30 cellular contexts compared by ENCODE assay signal in the genomic region with DNA sequence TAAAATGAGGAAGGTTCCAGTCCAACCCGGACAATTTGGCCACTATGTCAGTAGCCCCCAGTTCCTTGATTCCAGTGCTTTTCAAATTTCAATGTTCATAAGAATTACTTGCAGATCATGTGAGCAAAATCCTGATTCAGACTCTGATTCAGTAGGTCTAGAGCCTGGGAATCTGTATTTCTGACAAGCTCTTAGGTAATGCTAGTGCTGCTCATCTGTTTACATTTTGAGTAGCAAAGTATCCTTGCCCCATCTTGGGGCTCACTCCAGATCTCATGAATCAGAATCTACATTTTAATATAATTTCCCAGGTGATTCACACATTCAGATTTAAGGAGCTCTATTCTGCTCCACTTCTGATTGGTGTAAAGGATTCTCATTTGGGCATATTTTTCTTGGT.
"Had no signal": no experiment of that assay in that cellular context is flagged by ENCODE, and none has a peak within 500 bp of the region (broad histone marks: within the 10 kb centered on the region; RNA-seq: fewer than 3 reads in every experiment).

No MANE protein-coding gene starts in this region.

- H3K4me3 Mint-ChIP-seq: activated CD4-positive, alpha-beta memory T cell treated with anti-CD3 and anti-CD28 coated beads for 36 hours; activated naive CD4-positive, alpha-beta T cell treated with anti-CD3 and anti-CD28 coated beads, Interleukin-2, amount 50 U/mL, for 24 hours; activated T-helper 1 cell treated with anti-CD3 and anti-CD28 coated beads, Interleukin-12 subunit alpha, Interleukin-12 subunit beta, Interleukin-2, Interleukin-4 antibody, amounts not matched to agents 30 ng/mL and 10 ng/mL and 1 ng/mL, durations not matched to agents 14 hours and 24 hours and 36 hours; natural killer cell treated with Interleukin-12 subunit alpha and Interleukin-12 subunit beta and Interleukin-15 and Interleukin-18, amount 100 ng/mL, for 72 hours; stimulated activated memory B cell treated with anti-CD40 and anti-IgM and Interleukin-4, amounts not matched to agents 10 μg/mL and 1 μg/mL and 100 μg/mL, for 72 hours; stimulated activated naive CD8-positive, alpha-beta T cell treated with anti-CD3 and anti-CD28 coated beads, Interleukin-15, amount 100 ng/mL, for 72 hours; T-helper 1 cell treated with Interleukin-12 subunit alpha and Interleukin-12 subunit beta and Interleukin-4 antibody, amounts not matched to agents 30 μg/mL and 1 μg/mL, for 36 hours had no signal

- H3K9me3 Mint-ChIP-seq: activated T-helper 1 cell treated with anti-CD3 and anti-CD28 coated beads, Interleukin-12 subunit alpha, Interleukin-12 subunit beta, Interleukin-2, Interleukin-4 antibody, amounts not matched to agents 30 ng/mL and 10 ng/mL and 1 ng/mL, durations not matched to agents 14 hours and 24 hours and 36 hours; stimulated activated memory B cell treated with anti-CD40 and anti-IgM and Interleukin-4, amounts not matched to agents 10 μg/mL and 1 μg/mL and 100 μg/mL, for 72 hours; T-helper 1 cell treated with Interleukin-12 subunit alpha and Interleukin-12 subunit beta and Interleukin-4 antibody, amounts not matched to agents 30 μg/mL and 1 μg/mL, for 36 hours had no signal

- H3K36me3 Mint-ChIP-seq: activated CD4-positive, alpha-beta memory T cell treated with anti-CD3 and anti-CD28 coated beads for 36 hours; activated naive CD4-positive, alpha-beta T cell treated with anti-CD3 and anti-CD28 coated beads, Interleukin-2, amount 50 U/mL, for 24 hours; stimulated activated memory B cell treated with anti-CD40 and anti-IgM and Interleukin-4, amounts not matched to agents 10 μg/mL and 1 μg/mL and 100 μg/mL, for 72 hours had no signal

- H3K27me3 Mint-ChIP-seq: activated CD4-positive, alpha-beta memory T cell treated with anti-CD3 and anti-CD28 coated beads for 36 hours; activated naive CD4-positive, alpha-beta T cell treated with anti-CD3 and anti-CD28 coated beads, Interleukin-2, amount 50 U/mL, for 24 hours; natural killer cell treated with Interleukin-12 subunit alpha and Interleukin-12 subunit beta and Interleukin-15 and Interleukin-18, amount 100 ng/mL, for 72 hours; progenitor cell of endocrine pancreas; stimulated activated memory B cell treated with anti-CD40 and anti-IgM and Interleukin-4, amounts not matched to agents 10 μg/mL and 1 μg/mL and 100 μg/mL, for 72 hours; stimulated activated naive CD8-positive, alpha-beta T cell treated with anti-CD3 and anti-CD28 coated beads, Interleukin-15, amount 100 ng/mL, for 72 hours had no signal

- H3K4me1 Mint-ChIP-seq: activated naive CD4-positive, alpha-beta T cell treated with anti-CD3 and anti-CD28 coated beads, Interleukin-2, amount 50 U/mL, for 24 hours; stimulated activated memory B cell treated with anti-CD40 and anti-IgM and Interleukin-4, amounts not matched to agents 10 μg/mL and 1 μg/mL and 100 μg/mL, for 72 hours; stimulated activated naive CD8-positive, alpha-beta T cell treated with anti-CD3 and anti-CD28 coated beads, Interleukin-15, amount 100 ng/mL, for 72 hours had no signal

- H3K4me3 ChIP-seq: body of pancreas, left ventricle myocardium inferior, lung, mucosa of descending colon, ovary, thyroid gland, upper lobe of right lung had no signal

- DNase-seq: activated CD4-positive, alpha-beta memory T cell treated with anti-CD3 and anti-CD28 coated beads for 36 hours; activated CD4-positive, alpha-beta T cell treated with anti-CD3 and anti-CD28 coated beads for 48 hours; activated CD8-positive, alpha-beta memory T cell treated with anti-CD3 and anti-CD28 coated beads, Interleukin-2, amount 50 U/mL, for 4 hours; activated gamma-delta T cell treated with Interleukin-2 at 50 U/mL for 16 hours; activated T-cell treated with anti-CD3 and anti-CD28 coated beads, Interleukin-2, amount 50 U/mL, for 1 hour; anterior cingulate cortex; body of pancreas; dermis blood vessel endothelial cell; effector CD8-positive, alpha-beta T cell; islet precursor cell; left ventricle myocardium inferior; mucosa of descending colon; ovary; small intestine; stimulated activated CD4-positive, alpha-beta T cell treated with anti-CD3 and anti-CD28 coated beads, Interleukin-1b, Interleukin-23, amount 100 ng/mL, for 48 hours; stimulated activated CD4-positive, alpha-beta T cell treated with anti-CD3 and anti-CD28 coated beads, Interleukin-4, amount 100 ng/mL, for 4 hours; stimulated activated CD8-positive, alpha-beta memory T cell treated with anti-CD3 and anti-CD28 coated beads, Interleukin-4, amount 100 ng/mL, for 48 hours; stimulated activated naive CD8-positive, alpha-beta T cell treated with anti-CD3 and anti-CD28 coated beads, Interleukin-15, amount 100 ng/mL, for 72 hours; SW 1271; T-helper 9 cell; thyroid gland; upper lobe of right lung; WERI-Rb-1 had no signal

- H3K27ac Mint-ChIP-seq: activated CD4-positive, alpha-beta memory T cell treated with anti-CD3 and anti-CD28 coated beads for 36 hours; activated naive CD4-positive, alpha-beta T cell treated with anti-CD3 and anti-CD28 coated beads, Interleukin-2, amount 50 U/mL, for 24 hours; activated T-helper 1 cell treated with anti-CD3 and anti-CD28 coated beads, Interleukin-12 subunit alpha, Interleukin-12 subunit beta, Interleukin-2, Interleukin-4 antibody, amounts not matched to agents 30 ng/mL and 10 ng/mL and 1 ng/mL, durations not matched to agents 14 hours and 24 hours and 36 hours; natural killer cell treated with Interleukin-12 subunit alpha and Interleukin-12 subunit beta and Interleukin-15 and Interleukin-18, amount 100 ng/mL, for 72 hours; progenitor cell of endocrine pancreas; stimulated activated memory B cell treated with anti-CD40 and anti-IgM and Interleukin-4, amounts not matched to agents 10 μg/mL and 1 μg/mL and 100 μg/mL, for 72 hours; stimulated activated naive CD8-positive, alpha-beta T cell treated with anti-CD3 and anti-CD28 coated beads, Interleukin-15, amount 100 ng/mL, for 72 hours; T-helper 1 cell treated with Interleukin-12 subunit alpha and Interleukin-12 subunit beta and Interleukin-4 antibody, amounts not matched to agents 30 μg/mL and 1 μg/mL, for 36 hours had no signal
